Comparison of ENCODE assay signal across 13 cellular contexts in genomic region chr16:17301184-17301583, GRCh38.
"Had no signal": no experiment of that assay in that cellular context is flagged by ENCODE, and none has a peak within 500 bp of the region (broad histone marks: within the 10 kb centered on the region; RNA-seq: fewer than 3 reads in every experiment).

No MANE protein-coding gene starts in this region.

- H3K36me3 ChIP-seq: brain microvascular endothelial cell had no signal

- H3K27ac ChIP-seq: brain microvascular endothelial cell had no signal

- ATAC-seq: activated T-cell treated with anti-CD3 and anti-CD28 coated beads, Interleukin-2, amount 50 U/mL, for 4 hours; right cardiac atrium had no signal

- DNase-seq: activated CD4-positive, alpha-beta memory T cell treated with anti-CD3 and anti-CD28 coated beads for 36 hours; activated CD4-positive, CD25-positive, alpha-beta regulatory T cell treated with anti-CD3 and anti-CD28 coated beads, Interleukin-2, amount 50 U/mL, for 72 hours; activated effector memory CD4-positive, alpha-beta T cell treated with anti-CD3 and anti-CD28 coated beads, Interleukin-2, amount 50 U/mL, for 16 hours; activated naive CD8-positive, alpha-beta T cell treated with anti-CD3 and anti-CD28 coated beads for 36 hours; activated T-cell treated with anti-CD3 and anti-CD28 coated beads, Interleukin-2, amount 50 U/mL, for 4 hours; brain microvascular endothelial cell; cerebellar nuclear complex; endodermal cell; erythroblast; hypothalamus; kidney glomerular epithelial cell; right cardiac atrium; trophoblast cell had no signal

- H3K27me3 ChIP-seq: brain microvascular endothelial cell had no signal
